Comparison of ENCODE assay signal across 13 cellular contexts in genomic region chr13:80334582-80335260, GRCh38. TPM values are rescaled to one million over a fixed set of nuclear protein-coding genes. Genes with fewer than 3 reads are reported as not detected.
DNase-seq lines count a peak whose midpoint lies in the region; ATAC-seq and TF ChIP-seq lines count a peak whose summit lies in the region.
"Had no signal": no experiment of that assay in that cellular context is flagged by ENCODE, and none has a peak within 500 bp of the region (broad histone marks: within the 10 kb centered on the region; RNA-seq: fewer than 3 reads in every experiment).

No MANE protein-coding gene starts in this region.

- peak overlapping the region; percentile 73 for H3K27ac ChIP-seq in Panc1 (ENCODE audit: low read length)
- H3K27ac ChIP-seq in neural progenitor cell, result no peak overlapping the region
- H3K27ac ChIP-seq: SK-N-MC had no signal

- H3K9me3 ChIP-seq in Panc1 (ENCODE audit: control insufficient read depth, insufficient read depth, low read depth, low read length) (no peaks in the 10 kb centered on the region), neural progenitor cell (ENCODE audit: low read depth) (no peaks in the 10 kb centered on the region), mucosa of descending colon (no peaks in the 10 kb centered on the region)
- H3K9me3 ChIP-seq: thoracic aorta had no signal

- H3K79me2 ChIP-seq in neural progenitor cell (ENCODE audit: low read depth), result peaks cover 81% of the 10 kb centered on the region

- CTCF ChIA-PET in Panc1 (lab: Charles Lee), result no interaction called here

- H3K4me3 Mint-ChIP-seq in neural progenitor cell, result peak overlapping the region; percentile 69
- H3K4me3 Mint-ChIP-seq: dendritic cell treated with granulocyte-macrophage colony-stimulating factor and Interleukin-4, amounts not matched to agents 40 ng/mL and 50 ng/mL, for 4 days had no signal

- in situ Hi-C loops in Panc1 (cut with HindIII; ENCODE audit: low pct_unique_long_range_greater_than_20kb, low sequenced_read_pairs), result no loop called here

- H3K9ac ChIP-seq in neural progenitor cell, result no peak overlapping the region

- BruUV-seq in Panc1 (replicated peaks; lab: Mats Ljungman, UMichigan), result no TSS peak

- H3K36me3 ChIP-seq in Panc1 (ENCODE audit: control insufficient read depth, insufficient read depth, low read length) (peaks cover 10% of the 10 kb centered on the region; the same call in 1 of the 2 replicates), neural progenitor cell (no peaks in the 10 kb centered on the region), mucosa of descending colon (ENCODE audit: low read depth) (no peaks in the 10 kb centered on the region)
- H3K36me3 ChIP-seq: thoracic aorta had no signal

- peak overlapping the region; percentile 69 for H3K27ac Mint-ChIP-seq in neural progenitor cell
- H3K27ac Mint-ChIP-seq: dendritic cell treated with granulocyte-macrophage colony-stimulating factor and Interleukin-4, amounts not matched to agents 40 ng/mL and 50 ng/mL, for 4 days had no signal

- TF ChIP-seq CTCF in Panc1 (IDR thresholded peaks at IDR 0.05), result no peak
- TF ChIP-seq CTCF in neural progenitor cell (IDR thresholded peaks at IDR 0.05), result peak; percentile 14
- TF ChIP-seq CTCF in mucosa of descending colon (IDR thresholded peaks at IDR 0.05), result no peak

- peaks cover 48% of the 10 kb centered on the region for H3K36me3 Mint-ChIP-seq in neural progenitor cell

- no peaks in the 10 kb centered on the region for H3K27me3 Mint-ChIP-seq in neural progenitor cell (ENCODE audit: insufficient read depth, low read depth)

- H2AFZ ChIP-seq in neural progenitor cell (replicated peaks), result no peak overlapping the region

- ATAC-seq in Panc1, result no peak
- no peak for ATAC-seq in mucosa of descending colon

- no peak overlapping the region for H3K4me2 ChIP-seq in neural progenitor cell

- peaks cover 13% of the 10 kb centered on the region; the same call in 1 of the 2 replicates for H3K4me1 ChIP-seq in Panc1 (ENCODE audit: control insufficient read depth, insufficient read depth, low read length)
- H3K4me1 ChIP-seq in neural progenitor cell, result peaks cover 13% of the 10 kb centered on the region
- peaks cover 9% of the 10 kb centered on the region for H3K4me1 ChIP-seq in mucosa of descending colon (ENCODE audit: low read depth)

- H3K9me3 Mint-ChIP-seq in neural progenitor cell, result no peaks in the 10 kb centered on the region
- H3K9me3 Mint-ChIP-seq: dendritic cell treated with granulocyte-macrophage colony-stimulating factor and Interleukin-4, amounts not matched to agents 40 ng/mL and 50 ng/mL, for 4 days had no signal

- peaks cover 47% of the 10 kb centered on the region for H4K20me1 ChIP-seq in neural progenitor cell (ENCODE audit: low read depth)

- intact Hi-C loops in Panc1 (cut with micrococcal nuclease; ENCODE audit: unreplicated experiment) (loop anchor here (10.0 kb wide), 2 partner anchors 200 to 290 kb away; no protein-coding TSS in a partner anchor), mucosa of descending colon (cut with DNase I, micrococcal nuclease) (loop anchor here in 1 of 2 donors (5.0 kb wide), 1 partner anchor 202 kb away; no protein-coding TSS in a partner anchor)

- POLR2A ChIA-PET in Panc1 (lab: Charles Lee), result interaction anchor here (0.6 to 0.7 kb wide), 3 partner anchors 377 to 769 kb away, joined by 7 to 15 read pairs (median 8); no protein-coding TSS in a partner anchor

- H3K4me3 ChIP-seq in Panc1 (ENCODE audit: low read depth in 2 of 2, low read length in 2 of 2) (peak overlapping the region; percentile 24 to 90; a peak in 3 of 4 replicates), neural progenitor cell (no peak overlapping the region), mucosa of descending colon (no peak overlapping the region)
- H3K4me3 ChIP-seq: SK-N-MC, thoracic aorta had no signal

- DNase-seq in ELR (ENCODE audit: low read depth) (peak; percentile 63), Panc1 (ENCODE audit: low read depth, low spot score) (no peak), fibroblast of gingiva (ENCODE audit: low read depth) (peak; percentile 43), neural progenitor cell (ENCODE audit: low spot score) (no peak), midbrain (lab: John Stamatoyannopoulos, UW) (no peak), NCI-H1694 (lab: John Stamatoyannopoulos, UW) (no peak), mucosa of descending colon (no peak)
- no peak for DNase-seq in stimulated activated CD4-positive, alpha-beta T cell treated with anti-CD3 and anti-CD28 coated beads, Interleukin-1b, Interleukin-23, amount 100 ng/mL, for 48 hours
- DNase-seq: activated effector memory CD4-positive, alpha-beta T cell treated with anti-CD3 and anti-CD28 coated beads, Interleukin-2, amount 50 U/mL, for 16 hours; NCI-H524 treated with DMSO at 0.1 percent for 48 hours had no signal

- H3K27me3 ChIP-seq in Panc1 (ENCODE audit: control insufficient read depth, insufficient read depth, low read length) (no peaks in the 10 kb centered on the region), neural progenitor cell (no peaks in the 10 kb centered on the region)

- peaks cover 33% of the 10 kb centered on the region for H3K4me1 Mint-ChIP-seq in neural progenitor cell

- peaks cover 8% of the 10 kb centered on the region for H3F3A ChIP-seq in neural progenitor cell (ENCODE audit: low read depth)

RNA-seq across cellular contexts. Expression of gene SPRY2, which starts 6.2 kb away (rescaled TPM):
- total RNA-seq in Panc1 (2021; ENCODE audit: unreplicated experiment) (18.2 TPM), neural progenitor cell (ENCODE audit: low replicate concordance) (17.2 and 22.5 TPM in 2 replicates), mucosa of descending colon (10 to 100 TPM; 47.8 to 51.3 (median 50.9) TPM)
- polyA plus RNA-seq in Panc1 (2012; ENCODE audit: insufficient read length), result 18.8 TPM

Comparison
In these comparisons a context has a peak if more than half of its experiments do, and no peak if none do; other contexts are left out.
1. DNase-seq: peak in ELR (single experiment) and fibroblast of gingiva (single experiment); none in Panc1 (single experiment), neural progenitor cell (single experiment), midbrain (single experiment), NCI-H1694 (single experiment), mucosa of descending colon (0 of 3) and stimulated activated CD4-positive, alpha-beta T cell treated with anti-CD3 and anti-CD28 coated beads, Interleukin-1b, Interleukin-23, amount 100 ng/mL, for 48 hours (single experiment).
2. H3K4me3 ChIP-seq: peak in Panc1 (2 of 2); none in neural progenitor cell (single experiment) and mucosa of descending colon (single experiment).